14 cellular contexts compared by ENCODE assay signal in genomic region chr7:135650831-135651573, GRCh38. TPM values are rescaled to one million over a fixed set of nuclear protein-coding genes. Genes with fewer than 3 reads are reported as not detected.
DNase-seq lines count a peak whose midpoint lies in the region; ATAC-seq and TF ChIP-seq lines count a peak whose summit lies in the region.
"Had no signal": no experiment of that assay in that cellular context is flagged by ENCODE, and none has a peak within 500 bp of the region (broad histone marks: within the 10 kb centered on the region; RNA-seq: fewer than 3 reads in every experiment).

No MANE protein-coding gene starts in this region.

- CTCF ChIA-PET in SK-N-SH (lab: Yijun Ruan, JAX), result interaction anchor here (1.2 to 11.7 kb wide), 4 partner anchors 22 to 377 kb away, joined by 3 to 273 read pairs (median 4); no protein-coding TSS in a partner anchor

- no peaks in the 10 kb centered on the region for H3K27me3 Mint-ChIP-seq in stimulated activated memory B cell treated with anti-CD40 and anti-IgM and Interleukin-4, amounts not matched to agents 10 μg/mL and 1 μg/mL and 100 μg/mL, for 72 hours
- no peaks in the 10 kb centered on the region for H3K27me3 Mint-ChIP-seq in activated naive CD8-positive, alpha-beta T cell treated with anti-CD3 and anti-CD28 coated beads for 36 hours
- H3K27me3 Mint-ChIP-seq: activated CD4-positive, alpha-beta T cell treated with anti-CD3 and anti-CD28 coated beads for 36 hours; natural killer cell treated with Interleukin-12 subunit alpha and Interleukin-12 subunit beta and Interleukin-15 and Interleukin-18, amount 100 ng/mL, for 72 hours had no signal

- H3K36me3 ChIP-seq in SK-N-SH (replicated peaks in 1 of 2; ENCODE audit: control insufficient read depth in 1 of 2, insufficient read depth in 2 of 2, low read length in 1 of 2), result peaks cover 31 to 38% of the 10 kb centered on the region in 2 experiments
- H3K36me3 ChIP-seq in adipocyte (ENCODE audit: control insufficient read depth, insufficient read depth, low read length, severe bottlenecking), result peaks cover 15% of the 10 kb centered on the region
- H3K36me3 ChIP-seq: thyroid gland had no signal

- no peak overlapping the region for H3K4me2 ChIP-seq in SK-N-SH

- no peaks in the 10 kb centered on the region for H3K9me2 ChIP-seq in SK-N-SH

- H3K79me2 ChIP-seq in SK-N-SH (ENCODE audit: insufficient read depth), result no peaks in the 10 kb centered on the region

- no peaks in the 10 kb centered on the region for H4K20me1 ChIP-seq in SK-N-SH (ENCODE audit: insufficient read depth)

- no peaks in the 10 kb centered on the region for H3K9me3 Mint-ChIP-seq in stimulated activated memory B cell treated with anti-CD40 and anti-IgM and Interleukin-4, amounts not matched to agents 10 μg/mL and 1 μg/mL and 100 μg/mL, for 72 hours
- H3K9me3 Mint-ChIP-seq in activated naive CD8-positive, alpha-beta T cell treated with anti-CD3 and anti-CD28 coated beads for 36 hours, result no peaks in the 10 kb centered on the region
- H3K9me3 Mint-ChIP-seq: natural killer cell treated with Interleukin-12 subunit alpha and Interleukin-12 subunit beta and Interleukin-15 and Interleukin-18, amount 100 ng/mL, for 72 hours had no signal

- no peak overlapping the region for H3K4me3 ChIP-seq in SK-N-SH (ENCODE audit: low read depth in 2 of 2, low read length in 1 of 2)
- no peak overlapping the region for H3K4me3 ChIP-seq in adipocyte (ENCODE audit: low read length)
- H3K4me3 ChIP-seq: gastrocnemius medialis, thyroid gland had no signal

- H3K9ac ChIP-seq in SK-N-SH, result no peak overlapping the region
- H3K9ac ChIP-seq in adipocyte (ENCODE audit: low read length), result no peak overlapping the region

- no peaks in the 10 kb centered on the region for H3K4me1 Mint-ChIP-seq in stimulated activated memory B cell treated with anti-CD40 and anti-IgM and Interleukin-4, amounts not matched to agents 10 μg/mL and 1 μg/mL and 100 μg/mL, for 72 hours
- no peaks in the 10 kb centered on the region for H3K4me1 Mint-ChIP-seq in activated naive CD8-positive, alpha-beta T cell treated with anti-CD3 and anti-CD28 coated beads for 36 hours
- H3K4me1 Mint-ChIP-seq: activated CD4-positive, alpha-beta T cell treated with anti-CD3 and anti-CD28 coated beads for 36 hours had no signal

- H3K9me3 ChIP-seq in SK-N-SH (no peaks in the 10 kb centered on the region), adipocyte (ENCODE audit: control insufficient read depth, low read length) (no peaks in the 10 kb centered on the region)
- H3K9me3 ChIP-seq: gastrocnemius medialis, thyroid gland had no signal

- peaks cover 14% of the 10 kb centered on the region for H3F3A ChIP-seq in SK-N-SH (replicated peaks; ENCODE audit: insufficient read depth)

- TF ChIP-seq EP300 in SK-N-SH (IDR thresholded peaks at IDR 0.05; ENCODE audit: borderline replicate concordance in 1 of 2, low read depth in 1 of 2, low read length in 1 of 2), result no peak

- TF ChIP-seq CTCF in SK-N-SH (IDR thresholded peaks at IDR 0.05), result no peak

- H3K27me3 ChIP-seq in SK-N-SH (ENCODE audit: insufficient read depth) (no peaks in the 10 kb centered on the region), adipocyte (replicated peaks; ENCODE audit: control insufficient read depth, insufficient read depth, low read length) (no peaks in the 10 kb centered on the region)
- H3K27me3 ChIP-seq: gastrocnemius medialis, thyroid gland had no signal

- H3K4me1 ChIP-seq in SK-N-SH (ENCODE audit: control insufficient read depth in 1 of 2, insufficient read depth in 2 of 2, low read depth in 1 of 2, low read length in 1 of 2), result peaks cover 0 to 3% of the 10 kb centered on the region in 2 experiments; a peak in 1 of 4 replicates
- no peaks in the 10 kb centered on the region for H3K4me1 ChIP-seq in adipocyte (ENCODE audit: control insufficient read depth, insufficient read depth, low read length)
- H3K4me1 ChIP-seq: gastrocnemius medialis had no signal

- TF ChIP-seq RAD21 in SK-N-SH (IDR thresholded peaks at IDR 0.05; ENCODE audit: low read length), result no peak

- DNase-seq in SK-N-SH (no peak), adipocyte (ENCODE audit: low read depth) (peak; percentile 32), inferior parietal cortex (ENCODE audit: extremely low spot score) (peak; percentile 37), NCI-H2081 treated with DMSO at 0.1 percent for 48 hours (lab: John Stamatoyannopoulos, UW) (no peak)
- no peak for DNase-seq in activated naive CD8-positive, alpha-beta T cell treated with anti-CD3 and anti-CD28 coated beads for 36 hours
- DNase-seq: activated CD4-positive, alpha-beta T cell treated with anti-CD3 and anti-CD28 coated beads for 36 hours; gastrocnemius medialis; NK-92 treated with Interleukin-12 subunit alpha and Interleukin-12 subunit beta, amount 100 ng/mL, for 24 hours; stimulated activated CD4-positive, alpha-beta T cell treated with anti-CD3 and anti-CD28 coated beads, Interleukin-4, amount 100 ng/mL, for 4 hours; thyroid gland had no signal

- POLR2A ChIA-PET in SK-N-SH (lab: Yijun Ruan, JAX), result no interaction called here

- no peak overlapping the region for H3K4me3 Mint-ChIP-seq in stimulated activated memory B cell treated with anti-CD40 and anti-IgM and Interleukin-4, amounts not matched to agents 10 μg/mL and 1 μg/mL and 100 μg/mL, for 72 hours
- no peak overlapping the region for H3K4me3 Mint-ChIP-seq in activated naive CD8-positive, alpha-beta T cell treated with anti-CD3 and anti-CD28 coated beads for 36 hours
- H3K4me3 Mint-ChIP-seq: activated CD4-positive, alpha-beta T cell treated with anti-CD3 and anti-CD28 coated beads for 36 hours; natural killer cell treated with Interleukin-12 subunit alpha and Interleukin-12 subunit beta and Interleukin-15 and Interleukin-18, amount 100 ng/mL, for 72 hours had no signal

- peaks cover 28% of the 10 kb centered on the region for H3K36me3 Mint-ChIP-seq in stimulated activated memory B cell treated with anti-CD40 and anti-IgM and Interleukin-4, amounts not matched to agents 10 μg/mL and 1 μg/mL and 100 μg/mL, for 72 hours
- H3K36me3 Mint-ChIP-seq in activated naive CD8-positive, alpha-beta T cell treated with anti-CD3 and anti-CD28 coated beads for 36 hours, result peaks cover 10% of the 10 kb centered on the region

- H3K27ac Mint-ChIP-seq in stimulated activated memory B cell treated with anti-CD40 and anti-IgM and Interleukin-4, amounts not matched to agents 10 μg/mL and 1 μg/mL and 100 μg/mL, for 72 hours, result no peak overlapping the region
- no peak overlapping the region for H3K27ac Mint-ChIP-seq in activated naive CD8-positive, alpha-beta T cell treated with anti-CD3 and anti-CD28 coated beads for 36 hours
- H3K27ac Mint-ChIP-seq: activated CD4-positive, alpha-beta T cell treated with anti-CD3 and anti-CD28 coated beads for 36 hours had no signal

- peak; percentile 55 for ATAC-seq in SK-N-SH treated with all-trans-retinoic acid at 6 μM for 48 hours
- ATAC-seq in stimulated activated memory B cell treated with anti-CD40 and anti-IgM and Interleukin-4, amounts not matched to agents 10 μg/mL and 1 μg/mL and 100 μg/mL, for 72 hours, result no peak
- ATAC-seq: activated CD4-positive, alpha-beta T cell treated with anti-CD3 and anti-CD28 coated beads for 36 hours; gastrocnemius medialis had no signal

- 87% methylated on average over 15 of the region's 15 CpGs for WGBS in SK-N-SH (ENCODE audit: low lambda C conversion rate)

- H3K27ac ChIP-seq in SK-N-SH (ENCODE audit: low read depth in 2 of 2, low read length in 1 of 2) (no peak overlapping the region), temporal lobe (ENCODE audit: low read depth, low read length) (peak overlapping the region; percentile 17)
- H3K27ac ChIP-seq: gastrocnemius medialis, thyroid gland had no signal

- H2AFZ ChIP-seq in SK-N-SH (ENCODE audit: low read depth), result no peak overlapping the region

TF ChIP-seq in SK-N-SH treated with all-trans-retinoic acid at 6 μM for 48 hours, 23 proteins besides CTCF, POLR2A, EP300 and RAD21:
- no peak for TF ChIP-seq ESRRG (CRISPR knock-in tag; IDR thresholded peaks at IDR 0.05)
- peak; percentile 80 for TF ChIP-seq ZFP3 (CRISPR knock-in tag; IDR thresholded peaks at IDR 0.05)
- TF ChIP-seq, protein P1, sequence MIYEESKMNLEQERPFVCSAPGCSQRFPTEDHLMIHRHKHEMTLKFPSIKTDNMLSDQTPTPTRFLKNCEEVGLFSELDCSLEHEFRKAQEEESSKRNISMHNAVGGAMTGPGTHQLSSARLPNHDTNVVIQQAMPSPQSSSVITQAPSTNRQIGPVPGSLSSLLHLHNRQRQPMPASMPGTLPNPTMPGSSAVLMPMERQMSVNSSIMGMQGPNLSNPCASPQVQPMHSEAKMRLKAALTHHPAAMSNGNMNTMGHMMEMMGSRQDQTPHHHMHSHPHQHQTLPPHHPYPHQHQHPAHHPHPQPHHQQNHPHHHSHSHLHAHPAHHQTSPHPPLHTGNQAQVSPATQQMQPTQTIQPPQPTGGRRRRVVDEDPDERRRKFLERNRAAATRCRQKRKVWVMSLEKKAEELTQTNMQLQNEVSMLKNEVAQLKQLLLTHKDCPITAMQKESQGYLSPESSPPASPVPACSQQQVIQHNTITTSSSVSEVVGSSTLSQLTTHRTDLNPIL (CRISPR knock-in tag; IDR thresholded peaks at IDR 0.05; ENCODE audit: low read depth), result peak; percentile 57; the same call in 1 of the 2 replicates

TF ChIP-seq in SK-N-SH, 30 proteins besides CTCF, POLR2A, EP300 and RAD21 (continues in another document):
- no peak for TF ChIP-seq ELF1 (IDR thresholded peaks at IDR 0.05)
- no peak for TF ChIP-seq POLR2AphosphoS5 (IDR thresholded peaks at IDR 0.05; ENCODE audit: low read depth, low read length)
- no peak for TF ChIP-seq USF1 (IDR thresholded peaks at IDR 0.05; ENCODE audit: borderline replicate concordance, low read depth)
- no peak for TF ChIP-seq USF2 (IDR thresholded peaks at IDR 0.05; ENCODE audit: borderline replicate concordance, low read depth, low read length)
- no peak for TF ChIP-seq GATA2 (CRISPR knock-in tag; IDR thresholded peaks at IDR 0.05)

RNA-seq across cellular contexts. Expression of gene STMP1, which starts 11.3 kb away (rescaled TPM):
- 26.0 and 30.0 TPM in 2 replicates for polyA plus RNA-seq in SK-N-SH (2012; rRNA removed)
- 36.1 and 52.6 TPM in 2 replicates for polyA plus RNA-seq in SK-N-SH (2012; cell fraction: cytosol; rRNA removed)
- polyA plus RNA-seq in SK-N-SH (2012; cell fraction: nucleus; rRNA removed), result 16.6 and 24.6 TPM in 2 replicates
- 22.9 TPM for total RNA-seq in temporal lobe
- total RNA-seq in activated naive CD8-positive, alpha-beta T cell treated with anti-CD3 and anti-CD28 coated beads for 36 hours, result 10 to 100 TPM; 25.4 to 26.8 TPM

Comparison
In these comparisons a context has a peak if more than half of its experiments do, and no peak if none do; other contexts are left out.
1. DNase-seq: peak in adipocyte (single experiment) and inferior parietal cortex (single experiment); none in SK-N-SH (single experiment), activated naive CD8-positive, alpha-beta T cell treated with anti-CD3 and anti-CD28 coated beads for 36 hours (single experiment) and NCI-H2081 treated with DMSO at 0.1 percent for 48 hours (single experiment).